1 cellular context compared by ENCODE assay signal in the genomic region with DNA sequence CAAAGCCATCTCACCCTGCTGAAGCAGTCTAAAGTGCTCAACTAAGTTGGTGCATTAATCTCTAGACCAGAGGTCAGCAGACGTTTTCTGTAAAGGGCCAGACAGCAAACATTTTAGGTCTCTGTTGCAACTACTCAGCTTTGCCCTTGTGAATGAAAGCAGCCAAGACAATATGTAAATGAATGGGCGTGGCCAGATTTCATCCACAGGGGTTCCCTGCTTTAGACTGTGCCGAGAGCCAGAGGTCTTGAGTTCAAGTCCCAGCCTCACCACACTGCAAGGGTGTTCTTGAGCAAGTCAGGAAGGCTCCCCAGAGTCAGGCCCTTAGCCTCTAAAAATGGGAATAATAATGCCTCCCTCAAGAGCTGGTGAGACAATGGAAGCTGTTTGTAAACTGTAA.
TF ChIP-seq lines count a peak whose summit lies in the region.

No MANE protein-coding gene starts in this region.

TF ChIP-seq in H1, 55 proteins besides CTCF, POLR2A, EP300 and RAD21 (continued from another document):
- no peak for TF ChIP-seq KDM4A (IDR thresholded peaks at IDR 0.05; ENCODE audit: low read depth, low read length, severe bottlenecking)
TF ChIP-seq in H1: peak in this region for 0.
